In genomic region chr5:67192719-67193464, GRCh38 we compare ENCODE assay signal across 13 cellular contexts. TPM values are rescaled to one million over a fixed set of nuclear protein-coding genes. Genes with fewer than 3 reads are reported as not detected.
DNase-seq lines count a peak whose midpoint lies in the region; ATAC-seq and TF ChIP-seq lines count a peak whose summit lies in the region.
"Had no signal": no experiment of that assay in that cellular context is flagged by ENCODE, and none has a peak within 500 bp of the region (broad histone marks: within the 10 kb centered on the region; RNA-seq: fewer than 3 reads in every experiment).

No MANE protein-coding gene starts in this region.

- H4K91ac ChIP-seq in neuronal stem cell (ENCODE audit: low read depth, low read length, poor library complexity): no peak overlapping the region

- no peak overlapping the region for H2BK12ac ChIP-seq in neuronal stem cell (ENCODE audit: low read length)

- H3K18ac ChIP-seq in neuronal stem cell (ENCODE audit: low read length): no peak overlapping the region

- DNase-seq in neuronal stem cell (ENCODE audit: low spot score) (no peak), stomach (no peak), DMS53 treated with DMSO at 0.1 percent for 48 hours (lab: John Stamatoyannopoulos, UW; ENCODE audit: unreplicated experiment) (no peak), cerebellum (ENCODE audit: low spot score) (no peak)
- DNase-seq: activated naive CD4-positive, alpha-beta T cell; COR-L47; NCI-H524 treated with DMSO at 0.1 percent for 48 hours; WERI-Rb-1 had no signal

- H3K23ac ChIP-seq in neuronal stem cell (ENCODE audit: low read depth, low read length, poor library complexity): no peak overlapping the region

- H3K27ac Mint-ChIP-seq in brain: peak overlapping the region in 4 of 5 experiments; percentile 34 to 86 (median 80)

- H2AFZ ChIP-seq in neuronal stem cell (ENCODE audit: low read length): peak overlapping the region; percentile 66

- no peak overlapping the region for H2BK15ac ChIP-seq in neuronal stem cell (ENCODE audit: low read length)

- H3K4me3 Mint-ChIP-seq in brain: peak overlapping the region in 1 of 5 experiments; percentile 58

- H3K14ac ChIP-seq in neuronal stem cell (ENCODE audit: low read length): no peak overlapping the region

- H2BK5ac ChIP-seq in neuronal stem cell (ENCODE audit: low read length): no peak overlapping the region

- no peaks in the 10 kb centered on the region for H3K36me3 ChIP-seq in neuronal stem cell (replicated peaks in 1 of 2; ENCODE audit: control insufficient read depth in 2 of 2, insufficient read depth in 2 of 2, low read length in 2 of 2)
- H3K36me3 ChIP-seq in stomach: no peaks in the 10 kb centered on the region
- H3K36me3 ChIP-seq: suprapubic skin, WERI-Rb-1 had no signal

- ATAC-seq in HG03469 (IDR thresholded peaks at IDR 0.05; ENCODE audit: unreplicated experiment) (peak; percentile 31), GM19324 (IDR thresholded peaks at IDR 0.05; ENCODE audit: low FRiP score, unreplicated experiment) (no peak)

- TF ChIP-seq CTCF in brain (conservative IDR thresholded peaks at IDR 0.05) (no peak), stomach (IDR thresholded peaks at IDR 0.05) (no peak)

- H3K9me3 Mint-ChIP-seq in brain: peaks cover 5 to 20% (median 10%) of the 10 kb centered on the region in 5 experiments

- H3K9ac ChIP-seq in neuronal stem cell (ENCODE audit: low read depth, low read length, poor library complexity): no peak overlapping the region

- H3K79me1 ChIP-seq in neuronal stem cell (ENCODE audit: low read depth, low read length): no peaks in the 10 kb centered on the region

- H3K36me3 Mint-ChIP-seq in brain: peaks cover 6% of the 10 kb centered on the region

- no peak overlapping the region for H2BK120ac ChIP-seq in neuronal stem cell (ENCODE audit: low read depth, low read length)

- intact Hi-C loops in stomach (cut with DNase I; ENCODE audit: low total_unique reads): no loop called here

- H3K4me2 ChIP-seq in neuronal stem cell (ENCODE audit: insufficient read depth, low read length, poor library complexity, severe bottlenecking): no peak overlapping the region

- H3K27me3 ChIP-seq in neuronal stem cell (ENCODE audit: control insufficient read depth in 3 of 3, insufficient read depth in 3 of 3, low read depth in 1 of 3, low read length in 3 of 3) (no peaks in the 10 kb centered on the region), stomach (no peaks in the 10 kb centered on the region)
- H3K27me3 ChIP-seq: suprapubic skin had no signal

- H3K4me3 ChIP-seq in GM08714 (ENCODE audit: low read length) (peak overlapping the region; percentile 9; the same call in 1 of the 2 replicates), neuronal stem cell (ENCODE audit: low read length in 2 of 2) (no peak overlapping the region), stomach (peak overlapping the region in 1 of 4 donors; percentile 15)
- H3K4me3 ChIP-seq: suprapubic skin had no signal

- H2AK5ac ChIP-seq in neuronal stem cell (ENCODE audit: low read depth, low read length): no peak overlapping the region

- H4K8ac ChIP-seq in neuronal stem cell (ENCODE audit: low read depth, low read length): no peak overlapping the region

- H3K4me1 Mint-ChIP-seq in brain: peaks cover 34% of the 10 kb centered on the region

- TF ChIP-seq POLR2A in stomach (IDR thresholded peaks at IDR 0.05): no peak

- H3K27me3 Mint-ChIP-seq in brain: no peaks in the 10 kb centered on the region

- H3K27ac ChIP-seq in neuronal stem cell (replicated peaks; ENCODE audit: low read length): no peak overlapping the region
- peak overlapping the region in 2 of 5 donors; percentile 36 to 54 for H3K27ac ChIP-seq in stomach
- H3K27ac ChIP-seq: suprapubic skin, WERI-Rb-1 had no signal

- WGBS in neuronal stem cell (ENCODE audit: extremely low coverage in 2 of 2, insufficient read length in 2 of 2, insufficient replicate concordance in 1 of 2), 2 donors: no CpG with 5 or more reads among the region's 9 CpGs
- WGBS in stomach, 5 donors: 49 to 70% (median 62%) methylated on average over 9 of the region's 9 CpGs

- TF ChIP-seq EP300 in stomach (IDR thresholded peaks at IDR 0.05): no peak

- H3K4ac ChIP-seq in neuronal stem cell (ENCODE audit: low read length): no peak overlapping the region

- H3K4me1 ChIP-seq in neuronal stem cell (ENCODE audit: control insufficient read depth in 2 of 2, insufficient read depth in 1 of 2, low read depth in 1 of 2, low read length in 2 of 2) (peaks cover 2 to 11% of the 10 kb centered on the region in 2 donors), stomach (peaks cover 0 to 14% (median 8%) of the 10 kb centered on the region in 4 donors)

- H3K9me3 ChIP-seq in neuronal stem cell (replicated peaks in 1 of 2; ENCODE audit: control insufficient read depth in 2 of 2, insufficient read depth in 1 of 2, low read depth in 1 of 2, low read length in 2 of 2) (peaks cover 2 to 5% of the 10 kb centered on the region in 2 donors), stomach (no peaks in the 10 kb centered on the region)
- H3K9me3 ChIP-seq: suprapubic skin had no signal

RNA-seq across cellular contexts. Expression of gene CD180, which starts 3.7 kb away (rescaled TPM):
- polyA plus RNA-seq in brain (ENCODE audit: insufficient read depth, low read depth, low replicate concordance): 0.19 TPM
- not detected for polyA plus RNA-seq in neuronal stem cell (2013, experiment 1 of 2)
- not detected for polyA plus RNA-seq in neuronal stem cell (2013, experiment 2 of 2)
- total RNA-seq in stomach: 1 to 10 TPM in 2 of 5 donors, under 1 TPM in 2, not detected in 1; under 0.01 to 2.6 (median 0.77) TPM
- polyA plus RNA-seq in stomach: under 1 TPM; 0.15 to 0.37 (median 0.28) TPM
- total RNA-seq in cerebellum: 0.64 TPM
